ENCODE assay signal across 8 cellular contexts in the genomic region with DNA sequence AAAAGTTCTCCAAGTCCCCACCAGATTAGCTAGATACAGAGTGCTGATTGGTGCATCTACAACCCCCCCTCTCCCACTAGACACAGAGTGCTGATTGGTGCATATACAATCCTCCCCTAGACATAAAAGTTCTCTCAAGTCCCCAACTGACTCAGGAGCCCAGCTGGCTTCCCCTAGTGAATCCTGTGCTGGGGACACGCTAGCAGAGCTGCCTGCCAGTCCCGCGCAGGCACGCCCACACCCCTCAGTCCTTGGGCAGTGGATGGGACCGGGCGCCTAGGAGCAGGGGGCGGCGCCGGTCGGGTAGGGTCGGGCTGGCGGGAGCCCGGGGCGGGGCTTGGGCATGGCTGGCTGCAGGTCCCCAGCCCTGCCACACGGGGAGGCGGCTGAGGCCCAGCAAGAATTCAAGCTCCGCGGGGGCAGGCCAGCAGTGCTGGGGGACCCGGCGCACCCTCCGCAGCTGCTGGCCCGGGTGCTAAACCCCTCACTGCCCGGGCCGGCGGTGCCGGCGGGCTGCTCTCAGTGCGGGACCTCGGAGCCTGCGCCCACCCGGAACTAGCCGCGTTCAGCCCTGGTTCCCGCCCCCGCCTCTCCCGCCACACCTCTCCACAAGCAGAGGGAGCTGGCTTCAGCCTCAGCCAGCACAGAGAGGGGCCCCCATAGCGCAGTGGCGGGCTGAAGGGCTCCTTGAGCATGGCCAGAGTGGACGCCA.
DNase-seq lines count a peak whose midpoint lies in the region; ATAC-seq and TF ChIP-seq lines count a peak whose summit lies in the region.

No MANE protein-coding gene starts in this region.

- H3K4me3 ChIP-seq in Caco-2 (ENCODE audit: low read depth, low read length): peak overlapping the region; percentile 51

- H3K36me3 Mint-ChIP-seq in Caco-2 (ENCODE audit: insufficient read depth, unreplicated experiment): no peaks in the 10 kb centered on the region
- H3K36me3 Mint-ChIP-seq in naive thymus-derived CD8-positive, alpha-beta T cell: no peaks in the 10 kb centered on the region

- H3K27me3 ChIP-seq in Caco-2 (replicated peaks; ENCODE audit: control insufficient read depth, insufficient read depth, low read length): no peaks in the 10 kb centered on the region

- peak; percentile 9 to 48 for TF ChIP-seq CTCF in Caco-2 (IDR thresholded peaks at IDR 0.05; ENCODE audit: insufficient read depth in 1 of 2, low read depth in 1 of 2, low read length in 1 of 2, severe bottlenecking in 1 of 2, unreplicated experiment in 1 of 2)

- no peaks in the 10 kb centered on the region for H3K9me3 ChIP-seq in Caco-2

- intact Hi-C loops in Caco-2 (cut with micrococcal nuclease; ENCODE audit: unreplicated experiment): no loop called here

- peak overlapping the region; percentile 76 for H3K4me3 Mint-ChIP-seq in Caco-2 (ENCODE audit: unreplicated experiment)
- peak overlapping the region; percentile 83 to 95 (median 90) for H3K4me3 Mint-ChIP-seq in naive thymus-derived CD8-positive, alpha-beta T cell

- peak; percentile 99 for ATAC-seq in GM19455 (IDR thresholded peaks at IDR 0.05; ENCODE audit: unreplicated experiment)
- peak; percentile 98 for ATAC-seq in HG03571 (IDR thresholded peaks at IDR 0.05; ENCODE audit: unreplicated experiment)
- peak; percentile 95 for ATAC-seq in esophagus mucosa
- ATAC-seq in naive thymus-derived CD8-positive, alpha-beta T cell: peak; percentile 94 to 96

- no peaks in the 10 kb centered on the region for H3K36me3 ChIP-seq in Caco-2 (ENCODE audit: control insufficient read depth, insufficient read depth, low read length)

- no peak overlapping the region for H3K27ac Mint-ChIP-seq in Caco-2 (ENCODE audit: unreplicated experiment)
- peak overlapping the region in 9 of 10 donors; percentile 29 to 89 (median 84) for H3K27ac Mint-ChIP-seq in naive thymus-derived CD8-positive, alpha-beta T cell

- no peaks in the 10 kb centered on the region for H3K4me1 ChIP-seq in Caco-2

- H3K4me1 Mint-ChIP-seq in Caco-2 (ENCODE audit: low read depth, unreplicated experiment): no peaks in the 10 kb centered on the region
- peaks cover 5 to 10% (median 7%) of the 10 kb centered on the region in 4 donors for H3K4me1 Mint-ChIP-seq in naive thymus-derived CD8-positive, alpha-beta T cell

- POLR2A ChIA-PET in Caco-2 (lab: Charles Lee): interaction anchor here (0.5 to 0.6 kb wide), 3 partner anchors 26 to 1145 kb away, joined by 3 to 4 read pairs (median 4); no protein-coding TSS in a partner anchor
- POLR2A ChIA-PET in naive thymus-derived CD8-positive, alpha-beta T cell (lab: Charles Lee): interaction anchor here (1.2 to 2.1 kb wide), 2 partner anchors 65 to 108 kb away, joined by 4 to 21 read pairs; a partner anchor contains a TSS

- H3K9me3 Mint-ChIP-seq in Caco-2 (ENCODE audit: unreplicated experiment): no peaks in the 10 kb centered on the region
- no peaks in the 10 kb centered on the region for H3K9me3 Mint-ChIP-seq in naive thymus-derived CD8-positive, alpha-beta T cell

- peak; percentile 87 to 90 for DNase-seq in Caco-2
- DNase-seq in NOMO-1 treated with DMSO at 0.1 percent for 48 hours (lab: John Stamatoyannopoulos, UW; ENCODE audit: unreplicated experiment): peak; percentile 76
- DNase-seq in activated CD8-positive, alpha-beta memory T cell treated with anti-CD3 and anti-CD28 coated beads, Interleukin-2, amount 50 U/mL, for 4 hours: peak; percentile 69
- peak; percentile 55 to 79 (median 68) for DNase-seq in naive thymus-derived CD8-positive, alpha-beta T cell
- peak; percentile 34 to 79 (median 66) for DNase-seq in stimulated activated naive CD4-positive, alpha-beta T cell (lab: John Stamatoyannopoulos, UW)

- CTCF ChIA-PET in Caco-2 (lab: Charles Lee): interaction anchor here (0.6 to 1.7 kb wide), 5 partner anchors 12 to 1131 kb away, joined by 3 to 7 read pairs (median 3); no protein-coding TSS in a partner anchor

- no peaks in the 10 kb centered on the region for H3K27me3 Mint-ChIP-seq in Caco-2 (ENCODE audit: insufficient read depth, unreplicated experiment)
- no peaks in the 10 kb centered on the region for H3K27me3 Mint-ChIP-seq in naive thymus-derived CD8-positive, alpha-beta T cell

- no TSS peak for BruUV-seq in Caco-2 (replicated peaks; lab: Mats Ljungman, UMichigan)

Comparison
In these comparisons a context has a peak if more than half of its experiments do, and no peak if none do; other contexts are left out.
1. Peak in every context shown above with its lines: DNase-seq, ATAC-seq and H3K4me3 ChIP-seq.